In the genomic region with DNA sequence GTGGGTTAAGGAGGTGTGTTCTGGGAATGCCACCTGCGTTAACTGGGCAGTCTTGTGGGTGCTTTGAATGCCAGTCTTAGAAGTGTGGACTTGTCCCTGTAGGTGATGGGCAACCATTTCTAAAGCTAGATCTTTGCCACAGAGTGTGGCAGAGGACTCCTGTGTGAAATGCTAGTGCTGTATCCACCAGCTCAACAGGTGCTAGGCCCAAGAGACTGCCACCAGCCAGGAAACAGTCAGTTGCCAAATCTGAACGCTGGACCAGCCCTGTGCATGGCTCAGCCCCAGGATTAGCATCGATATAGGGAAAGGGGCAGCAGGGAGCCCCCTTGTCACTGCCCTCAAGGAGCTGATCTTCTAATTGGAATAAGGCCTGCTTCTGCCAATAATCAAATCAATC, we compare ENCODE assay signal across 9 cellular contexts.
"Had no signal": no experiment of that assay in that cellular context is flagged by ENCODE, and none has a peak within 500 bp of the region (broad histone marks: within the 10 kb centered on the region; RNA-seq: fewer than 3 reads in every experiment).

No MANE protein-coding gene starts in this region.

- H3K4me3 ChIP-seq: GM23248, HAP-1, K562 had no signal

- H3K9ac ChIP-seq: GM23248 had no signal

- H2AFZ ChIP-seq: GM23248 had no signal

- H3K36me3 ChIP-seq: HAP-1 had no signal

- ATAC-seq: HCT116, HepG2, K562 had no signal

- DNase-seq: GM23248, GOT3, H7, KG1 had no signal

- H3K9me3 ChIP-seq: HAP-1 had no signal

- H3K27ac ChIP-seq: GM23248, HL-60 had no signal
